Comparison of ENCODE assay signal across 18 cellular contexts in genomic region chrX:104972737-104973136, GRCh38.
"Had no signal": no experiment of that assay in that cellular context is flagged by ENCODE, and none has a peak within 500 bp of the region (broad histone marks: within the 10 kb centered on the region; RNA-seq: fewer than 3 reads in every experiment).

No MANE protein-coding gene starts in this region.

- DNase-seq: activated CD4-positive, alpha-beta memory T cell treated with anti-CD3 and anti-CD28 coated beads for 36 hours; activated gamma-delta T cell treated with Interleukin-2 at 50 U/mL for 16 hours; activated naive CD8-positive, alpha-beta T cell treated with anti-CD3 and anti-CD28 coated beads, Interleukin-2, amount 10 ng/mL, durations not matched to agents 7 days and 5 days; activated T-cell treated with anti-CD3 and anti-CD28 coated beads, Interleukin-2, amount 50 U/mL, for 48 hours; aorta; effector memory CD4-positive, alpha-beta T cell; erythroblast; hypothalamus; natural killer cell; nucleus accumbens; right lobe of liver; stimulated activated CD4-positive, alpha-beta T cell treated with anti-CD3 and anti-CD28 coated beads, Interleukin-2, amount 100 ng/mL, for 24 hours; stimulated activated naive B cell treated with anti-CD40 and anti-IgM and Interleukin-4, amounts not matched to agents 10 μg/mL and 1 μg/mL and 100 μg/mL, for 72 hours; T1000 had no signal

- H3K36me3 ChIP-seq: right lobe of liver, tibial nerve had no signal

- H3K4me1 Mint-ChIP-seq: activated naive CD8-positive, alpha-beta T cell treated with anti-CD3 and anti-CD28 coated beads, Interleukin-2, amount 10 ng/mL, durations not matched to agents 7 days and 5 days; central memory CD8-positive, alpha-beta T cell; natural killer cell; stimulated activated naive B cell treated with anti-CD40 and anti-IgM and Interleukin-4, amounts not matched to agents 10 μg/mL and 1 μg/mL and 100 μg/mL, for 72 hours had no signal

- H3K4me1 ChIP-seq: right lobe of liver, tibial nerve had no signal

- H3K27ac Mint-ChIP-seq: activated CD4-positive, alpha-beta memory T cell treated with anti-CD3 and anti-CD28 coated beads for 36 hours; activated naive CD8-positive, alpha-beta T cell treated with anti-CD3 and anti-CD28 coated beads, Interleukin-2, amount 10 ng/mL, durations not matched to agents 7 days and 5 days; natural killer cell; stimulated activated naive B cell treated with anti-CD40 and anti-IgM and Interleukin-4, amounts not matched to agents 10 μg/mL and 1 μg/mL and 100 μg/mL, for 72 hours had no signal

- H3K27me3 Mint-ChIP-seq: activated CD4-positive, alpha-beta memory T cell treated with anti-CD3 and anti-CD28 coated beads for 36 hours; activated naive CD8-positive, alpha-beta T cell treated with anti-CD3 and anti-CD28 coated beads, Interleukin-2, amount 10 ng/mL, durations not matched to agents 7 days and 5 days; central memory CD8-positive, alpha-beta T cell; stimulated activated naive B cell treated with anti-CD40 and anti-IgM and Interleukin-4, amounts not matched to agents 10 μg/mL and 1 μg/mL and 100 μg/mL, for 72 hours had no signal

- H3K36me3 Mint-ChIP-seq: activated CD4-positive, alpha-beta memory T cell treated with anti-CD3 and anti-CD28 coated beads for 36 hours; activated naive CD8-positive, alpha-beta T cell treated with anti-CD3 and anti-CD28 coated beads, Interleukin-2, amount 10 ng/mL, durations not matched to agents 7 days and 5 days; natural killer cell; stimulated activated naive B cell treated with anti-CD40 and anti-IgM and Interleukin-4, amounts not matched to agents 10 μg/mL and 1 μg/mL and 100 μg/mL, for 72 hours had no signal

- H3K9me3 ChIP-seq: right lobe of liver, tibial nerve had no signal

- ATAC-seq: natural killer cell; right lobe of liver; stimulated activated naive B cell treated with anti-CD40 and anti-IgM and Interleukin-4, amounts not matched to agents 10 μg/mL and 1 μg/mL and 100 μg/mL, for 72 hours had no signal

- H3K9me3 Mint-ChIP-seq: activated CD4-positive, alpha-beta memory T cell treated with anti-CD3 and anti-CD28 coated beads for 36 hours; activated naive CD8-positive, alpha-beta T cell treated with anti-CD3 and anti-CD28 coated beads, Interleukin-2, amount 10 ng/mL, durations not matched to agents 7 days and 5 days; central memory CD8-positive, alpha-beta T cell; natural killer cell had no signal

- H3K4me3 Mint-ChIP-seq: activated CD4-positive, alpha-beta memory T cell treated with anti-CD3 and anti-CD28 coated beads for 36 hours; activated naive CD8-positive, alpha-beta T cell treated with anti-CD3 and anti-CD28 coated beads, Interleukin-2, amount 10 ng/mL, durations not matched to agents 7 days and 5 days; central memory CD8-positive, alpha-beta T cell; natural killer cell; stimulated activated naive B cell treated with anti-CD40 and anti-IgM and Interleukin-4, amounts not matched to agents 10 μg/mL and 1 μg/mL and 100 μg/mL, for 72 hours had no signal

- H3K27me3 ChIP-seq: right lobe of liver had no signal

- H3K4me3 ChIP-seq: lung, right lobe of liver, tibial nerve had no signal

- H3K27ac ChIP-seq: right lobe of liver, tibial nerve, VCaP had no signal
